In genomic region chr9:70260007-70260443, GRCh38 we compare ENCODE assay signal across 1 cellular context.
TF ChIP-seq lines count a peak whose summit lies in the region.

No MANE protein-coding gene starts in this region.

TF ChIP-seq in GM23338, 12 proteins besides CTCF, POLR2A, EP300 and RAD21 (continued from another document):
- TF ChIP-seq REST (IDR thresholded peaks at IDR 0.05; ENCODE audit: unreplicated experiment): no peak
